18 cellular contexts compared by ENCODE assay signal in the genomic region with DNA sequence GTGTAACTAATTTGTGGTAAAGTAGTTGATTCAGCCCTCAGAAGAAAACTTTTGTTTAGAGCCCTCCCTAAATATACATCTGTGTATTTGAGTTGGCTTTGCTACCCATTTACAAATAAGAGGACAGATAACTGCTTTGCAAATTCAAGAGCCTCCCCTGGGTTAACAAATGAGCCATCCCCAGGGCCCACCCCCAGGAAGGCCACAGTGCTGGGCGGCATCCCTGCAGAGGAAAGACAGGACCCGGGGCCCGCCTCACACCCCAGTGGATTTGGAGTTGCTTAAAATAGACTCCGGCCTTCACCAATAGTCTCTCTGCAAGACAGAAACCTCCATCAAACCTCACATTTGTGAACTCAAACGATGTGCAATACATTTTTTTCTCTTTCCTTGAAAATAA. TPM values are rescaled to one million over a fixed set of nuclear protein-coding genes. Genes with fewer than 3 reads are reported as not detected.
"Had no signal": no experiment of that assay in that cellular context is flagged by ENCODE, and none has a peak within 500 bp of the region (broad histone marks: within the 10 kb centered on the region; RNA-seq: fewer than 3 reads in every experiment).

No MANE protein-coding gene starts in this region.

- H3K36me3 Mint-ChIP-seq: natural killer cell treated with Interleukin-12 subunit alpha and Interleukin-12 subunit beta and Interleukin-15 and Interleukin-18, amount 100 ng/mL, for 72 hours had no signal

- H3K4me3 Mint-ChIP-seq: natural killer cell treated with Interleukin-12 subunit alpha and Interleukin-12 subunit beta and Interleukin-15 and Interleukin-18, amount 100 ng/mL, for 72 hours had no signal

- ATAC-seq: foreskin keratinocyte; natural killer cell treated with Interleukin-12 subunit alpha and Interleukin-12 subunit beta and Interleukin-15 and Interleukin-18, amount 100 ng/mL, for 72 hours; psoas muscle; right lobe of liver; stimulated activated naive CD8-positive, alpha-beta T cell treated with anti-CD3 and anti-CD28 coated beads, Interleukin-15, Interleukin-2, amounts not matched to agents 100 U/mL and 50 U/mL, for 24 hours had no signal

- DNase-seq: activated CD4-positive, alpha-beta T cell treated with anti-CD3 and anti-CD28 coated beads, Interleukin-2, amount 50 U/mL, for 1 hour; activated CD4-positive, CD25-positive, alpha-beta regulatory T cell; activated naive CD4-positive, alpha-beta T cell treated with Interleukin-2 at 50 U/mL for 16 hours; activated T-cell treated with anti-CD3 and anti-CD28 coated beads for 4 hours; anterior cingulate cortex; cerebellar nuclear complex; effector memory CD4-positive, alpha-beta T cell; foreskin keratinocyte; psoas muscle; right lobe of liver; stimulated activated CD4-positive, alpha-beta T cell treated with anti-CD3 and anti-CD28 coated beads, Interleukin-4, amount 100 ng/mL, for 4 hours; stimulated activated naive CD8-positive, alpha-beta T cell treated with anti-CD3 and anti-CD28 coated beads, Interleukin-15, Interleukin-2, amounts not matched to agents 100 U/mL and 50 U/mL, for 24 hours; SW 1271; trophoblast cell had no signal

- H3K27ac Mint-ChIP-seq: natural killer cell treated with Interleukin-12 subunit alpha and Interleukin-12 subunit beta and Interleukin-15 and Interleukin-18, amount 100 ng/mL, for 72 hours had no signal

- H3K9me3 Mint-ChIP-seq: natural killer cell treated with Interleukin-12 subunit alpha and Interleukin-12 subunit beta and Interleukin-15 and Interleukin-18, amount 100 ng/mL, for 72 hours had no signal

RNA-seq across cellular contexts. Expression of a gene that starts 2.7 kb away (rescaled TPM):
- total RNA-seq: liver; natural killer cell treated with Interleukin-12 subunit alpha and Interleukin-12 subunit beta and Interleukin-15 and Interleukin-18, amount 100 ng/mL, for 72 hours; osteoblast; right lobe of liver; T-helper 2 cell treated with Interferon-gamma antibody and Interleukin-4, amounts not matched to agents 100 ng/mL and 5 ng/mL, for 36 hours had no signal
